ENCODE assay signal across 15 cellular contexts in genomic region chr21:34122047-34122446, GRCh38. TPM values are rescaled to one million over a fixed set of nuclear protein-coding genes. Genes with fewer than 3 reads are reported as not detected.
DNase-seq lines count a peak whose midpoint lies in the region; ATAC-seq and TF ChIP-seq lines count a peak whose summit lies in the region.
"Had no signal": no experiment of that assay in that cellular context is flagged by ENCODE, and none has a peak within 500 bp of the region (broad histone marks: within the 10 kb centered on the region; RNA-seq: fewer than 3 reads in every experiment).

No MANE protein-coding gene starts in this region.

- peaks cover 31% of the 10 kb centered on the region for H3K4me1 ChIP-seq in cardiac muscle cell (ENCODE audit: low read depth)
- peaks cover 0 to 10% of the 10 kb centered on the region in 2 donors for H3K4me1 ChIP-seq in right atrium auricular region
- peaks cover 11 to 38% (median 22%) of the 10 kb centered on the region in 4 donors for H3K4me1 ChIP-seq in transverse colon

- peak overlapping the region; percentile 8 for H3K27ac ChIP-seq in cardiac muscle cell
- H3K27ac ChIP-seq in right atrium auricular region = no peak overlapping the region
- peak overlapping the region in 2 of 4 donors; percentile 2 to 6 for H3K27ac ChIP-seq in transverse colon

- in situ Hi-C loops in transverse colon (cut with MboI; ENCODE audit: low pct_ligation_motif_present in 1 of 4, low pct_unique_long_range_greater_than_20kb in 1 of 4, low sequenced_read_pairs in 3 of 4) = no loop called here

- H3K36me3 ChIP-seq in cardiac muscle cell = peaks cover 10% of the 10 kb centered on the region
- H3K36me3 ChIP-seq in right atrium auricular region = peaks cover 8% of the 10 kb centered on the region
- H3K36me3 ChIP-seq in transverse colon = peaks cover 0 to 8% (median 0%) of the 10 kb centered on the region in 4 donors

- no peak overlapping the region for H3K4me3 ChIP-seq in cardiac muscle cell
- H3K4me3 ChIP-seq in right atrium auricular region = no peak overlapping the region
- H3K4me3 ChIP-seq in transverse colon = no peak overlapping the region

- DNase-seq in cardiac muscle cell (ENCODE audit: low read depth in 1 of 2, low spot score in 1 of 2) = no peak
- no peak for DNase-seq in right atrium auricular region (ENCODE audit: low spot score)
- DNase-seq in NCI-H345 treated with DMSO at 0.1 percent for 48 hours (lab: John Stamatoyannopoulos, UW; ENCODE audit: unreplicated experiment) = peak; percentile 18
- DNase-seq in left colon = peak; percentile 24 to 39
- DNase-seq in transverse colon = peak; percentile 28
- no peak for DNase-seq in activated naive CD4-positive, alpha-beta T cell treated with Interleukin-2 at 50 U/mL for 16 hours
- DNase-seq: C1 segment of cervical spinal cord, H9, NCI-H187, NCI-H524 treated with DMSO at 0.1 percent for 48 hours, SK-N-SH, T-cell had no signal

- TF ChIP-seq EP300 in transverse colon (IDR thresholded peaks at IDR 0.05; ENCODE audit: low read depth) = no peak

- no peak for TF ChIP-seq CTCF in cardiac muscle cell (IDR thresholded peaks at IDR 0.05; ENCODE audit: low read depth, low read length)
- TF ChIP-seq CTCF in right atrium auricular region (IDR thresholded peaks at IDR 0.05) = no peak
- TF ChIP-seq CTCF in transverse colon (IDR thresholded peaks at IDR 0.05) = no peak

- intact Hi-C loops in left colon (cut with DNase I, micrococcal nuclease) = no loop called here
- intact Hi-C loops in transverse colon (cut with DNase I; ENCODE audit: low total_unique reads) = no loop called here

- 62% methylated on average over 2 of the region's 2 CpGs for WGBS in transverse colon (ENCODE audit: low coverage in 1 of 2), 2 donors

- H3K27me3 ChIP-seq in cardiac muscle cell (no peaks in the 10 kb centered on the region), right atrium auricular region (no peaks in the 10 kb centered on the region), transverse colon (no peaks in the 10 kb centered on the region)

- H3K9me3 ChIP-seq in cardiac muscle cell (ENCODE audit: low read depth) (no peaks in the 10 kb centered on the region), right atrium auricular region (no peaks in the 10 kb centered on the region), transverse colon (no peaks in the 10 kb centered on the region)
- H3K9me3 ChIP-seq: SK-N-SH had no signal

- TF ChIP-seq POLR2A in transverse colon (IDR thresholded peaks at IDR 0.05) = no peak

- ATAC-seq in left colon (peak; percentile 89), HG03442 (IDR thresholded peaks at IDR 0.05; ENCODE audit: unreplicated experiment) (no peak), GM21737 (IDR thresholded peaks at IDR 0.05; ENCODE audit: unreplicated experiment) (no peak)
- ATAC-seq: Right ventricle myocardium inferior, T-cell had no signal

RNA-seq across cellular contexts. Expression of gene MRPS6, which starts 48.7 kb away (rescaled TPM):
- total RNA-seq in cardiac muscle cell (83.7 and 83.8 TPM in 2 replicates), right atrium auricular region (10 to 100 TPM; 18.8 to 30.4 TPM), left colon (10 to 100 TPM; 42.3 to 54.7 TPM), transverse colon (10 to 100 TPM; 27.9 to 59.1 (median 35.6) TPM)
- 314 and 335 TPM in 2 replicates for polyA plus RNA-seq in cardiac muscle cell

RNA-seq across cellular contexts. Expression of gene SLC5A3, which starts 48.7 kb away (rescaled TPM):
- 11.5 and 17.0 TPM in 2 replicates for total RNA-seq in cardiac muscle cell
- polyA plus RNA-seq in cardiac muscle cell = 3.0 and 4.1 TPM in 2 replicates
- 1 to 10 TPM; 4.4 to 4.6 TPM for total RNA-seq in right atrium auricular region
- total RNA-seq in left colon = 10 to 100 TPM; 14.6 to 19.2 TPM
- total RNA-seq in transverse colon = 10 to 100 TPM; 12.0 to 32.6 (median 23.9) TPM

Comparison
In these comparisons a context has a peak if more than half of its experiments do, and no peak if none do; other contexts are left out.
1. DNase-seq: peak in NCI-H345 treated with DMSO at 0.1 percent for 48 hours (single experiment), left colon (2 of 2) and transverse colon (single experiment); none in cardiac muscle cell (0 of 2), right atrium auricular region (single experiment) and activated naive CD4-positive, alpha-beta T cell treated with Interleukin-2 at 50 U/mL for 16 hours (single experiment).